19 cellular contexts compared by ENCODE assay signal in the genomic region with DNA sequence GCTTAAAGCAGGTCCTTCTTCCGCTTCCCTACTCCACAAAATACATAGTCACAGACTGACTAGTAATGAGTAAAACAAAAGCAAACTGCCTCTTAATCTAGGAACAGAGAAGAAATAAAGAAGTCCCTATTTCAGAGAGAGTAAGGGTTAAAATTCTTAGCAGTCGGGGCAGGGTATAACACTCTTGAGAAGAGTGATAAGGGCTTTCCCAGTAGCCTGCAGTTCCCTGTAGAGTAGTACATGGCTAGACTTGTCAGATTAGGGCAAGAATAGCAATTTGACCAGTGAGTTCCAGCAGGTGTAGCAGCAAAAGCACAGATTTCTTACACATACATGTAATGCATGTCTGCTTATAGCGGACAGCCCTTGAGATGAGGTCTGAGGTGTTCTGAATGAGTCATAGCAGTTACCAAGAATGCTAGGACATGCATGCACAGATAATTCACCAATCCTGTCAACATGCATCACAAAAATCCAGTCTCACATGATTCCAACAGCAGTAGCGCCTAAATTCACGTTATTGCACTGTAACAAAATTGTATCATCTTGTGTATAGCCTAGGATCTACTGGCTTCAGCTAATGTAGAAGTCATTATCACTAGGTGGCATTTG. TPM values are rescaled to one million over a fixed set of nuclear protein-coding genes. Genes with fewer than 3 reads are reported as not detected.
DNase-seq lines count a peak whose midpoint lies in the region; ATAC-seq, FAIRE-seq and TF ChIP-seq lines count a peak whose summit lies in the region.
"Had no signal": no experiment of that assay in that cellular context is flagged by ENCODE, and none has a peak within 500 bp of the region (broad histone marks: within the 10 kb centered on the region; RNA-seq: fewer than 3 reads in every experiment).

No MANE protein-coding gene starts in this region.

- H3K4me1 ChIP-seq in endodermal cell (ENCODE audit: control insufficient read depth, insufficient read depth, low read length): peaks cover 9% of the 10 kb centered on the region
- peaks cover 11% of the 10 kb centered on the region for H3K4me1 ChIP-seq in keratinocyte (ENCODE audit: control insufficient read depth, extremely low read depth, insufficient read depth, low read length)
- H3K4me1 ChIP-seq: body of pancreas, prostate gland, suprapubic skin had no signal

- TF ChIP-seq POLR2A in GM12891 (IDR thresholded peaks at IDR 0.05; ENCODE audit: low read depth, low read length): no peak

- H3K36me3 Mint-ChIP-seq in endodermal cell (ENCODE audit: low read depth): peaks cover 4% of the 10 kb centered on the region
- H3K36me3 Mint-ChIP-seq: mesothelial cell of epicardium had no signal

- peak overlapping the region; percentile 10 for H3K4me2 ChIP-seq in keratinocyte (ENCODE audit: control insufficient read depth, extremely low read depth, insufficient read depth, low read depth, low read length)

- H3K27ac Mint-ChIP-seq in endodermal cell: no peak overlapping the region
- H3K27ac Mint-ChIP-seq: activated naive CD4-positive, alpha-beta T cell treated with anti-CD3 and anti-CD28 coated beads, Interleukin-2, amount 50 U/mL, for 24 hours had no signal

- H3K4me3 Mint-ChIP-seq in endodermal cell: no peak overlapping the region
- H3K4me3 Mint-ChIP-seq: activated naive CD4-positive, alpha-beta T cell treated with anti-CD3 and anti-CD28 coated beads, Interleukin-2, amount 50 U/mL, for 24 hours; mesothelial cell of epicardium; nephron had no signal

- TF ChIP-seq CTCF in endodermal cell (conservative IDR thresholded peaks at IDR 0.05) (no peak), keratinocyte (optimal IDR thresholded peaks at IDR 0.05 in 1 of 3, IDR thresholded peaks at IDR 0.05 in 1 of 3, conservative IDR thresholded peaks at IDR 0.05 in 1 of 3; ENCODE audit: extremely low read depth in 1 of 3, insufficient read depth in 2 of 3, low read length in 3 of 3) (no peak), GM13976 (IDR thresholded peaks at IDR 0.05; ENCODE audit: borderline replicate concordance, control extremely low read depth, extremely low read depth, insufficient read depth, missing control alignments) (no peak)

- H4K20me1 ChIP-seq in keratinocyte (ENCODE audit: control insufficient read depth, extremely low read depth, insufficient read depth, low read length): no peaks in the 10 kb centered on the region

- H2AFZ ChIP-seq in keratinocyte (ENCODE audit: control insufficient read depth, low read length): no peak overlapping the region

- no peaks in the 10 kb centered on the region for H3K36me3 ChIP-seq in endodermal cell (ENCODE audit: control insufficient read depth, insufficient read depth, low read length)
- H3K36me3 ChIP-seq in keratinocyte (ENCODE audit: control insufficient read depth in 2 of 2, extremely low read depth in 1 of 2, insufficient read depth in 2 of 2, low read length in 2 of 2): no peaks in the 10 kb centered on the region
- H3K36me3 ChIP-seq: esophagus squamous epithelium, prostate gland, suprapubic skin had no signal

- no peaks in the 10 kb centered on the region for H3K9me3 Mint-ChIP-seq in endodermal cell
- H3K9me3 Mint-ChIP-seq: activated naive CD4-positive, alpha-beta T cell treated with anti-CD3 and anti-CD28 coated beads, Interleukin-2, amount 50 U/mL, for 24 hours; mesothelial cell of epicardium; nephron had no signal

- H3K9me1 ChIP-seq in keratinocyte (ENCODE audit: control insufficient read depth, extremely low read depth, insufficient read depth, low read length): no peaks in the 10 kb centered on the region

- H3K4me1 Mint-ChIP-seq in endodermal cell: peaks cover 28% of the 10 kb centered on the region
- H3K4me1 Mint-ChIP-seq: nephron had no signal

- DNase-seq in GM12891 (ENCODE audit: insufficient read length, low spot score): no peak
- DNase-seq in NCI-H2227 treated with DMSO at 0.1 percent for 48 hours (lab: John Stamatoyannopoulos, UW): peak; percentile 20
- no peak for DNase-seq in endodermal cell
- peak; percentile 48 for DNase-seq in keratinocyte (ENCODE audit: low read depth, low spot score)
- no peak for DNase-seq in cerebellar cortex (ENCODE audit: low spot score)
- no peak for DNase-seq in GM13976 (ENCODE audit: low spot score)
- DNase-seq: activated CD4-positive, alpha-beta T cell treated with anti-CD3 and anti-CD28 coated beads, Interleukin-2, amount 50 U/mL, for 4 hours; body of pancreas; EL; esophagus squamous epithelium; glutamatergic neuron; NCI-H146 had no signal

- no peak overlapping the region for H3K27ac ChIP-seq in endodermal cell (ENCODE audit: low read depth, low read length)
- H3K27ac ChIP-seq in keratinocyte (ENCODE audit: control insufficient read depth, insufficient read depth, low read length): peak overlapping the region; percentile 24
- H3K27ac ChIP-seq: body of pancreas, esophagus squamous epithelium, prostate gland, suprapubic skin had no signal

- dilution Hi-C loops in keratinocyte (cut with MboI; ENCODE audit: extremely low pct_ligation_motif_present, low sequenced_read_pairs): no loop called here

- no peaks in the 10 kb centered on the region for H3K27me3 ChIP-seq in endodermal cell (ENCODE audit: control insufficient read depth, insufficient read depth, low read length, poor library complexity, severe bottlenecking)
- no peaks in the 10 kb centered on the region for H3K27me3 ChIP-seq in keratinocyte (ENCODE audit: control insufficient read depth, extremely low read depth, insufficient read depth, low read length)
- H3K27me3 ChIP-seq: body of pancreas, esophagus squamous epithelium, suprapubic skin had no signal

- H3K9ac ChIP-seq in endodermal cell (ENCODE audit: extremely low read depth, low read length, poor library complexity, severe bottlenecking) (no peak overlapping the region), keratinocyte (ENCODE audit: control insufficient read depth, extremely low read depth, insufficient read depth, low read length) (no peak overlapping the region)

- H3K4me3 ChIP-seq in endodermal cell (ENCODE audit: low read length) (peak overlapping the region; percentile 35), keratinocyte (ENCODE audit: control insufficient read depth in 2 of 3, extremely low read depth in 1 of 3, insufficient read depth in 2 of 3, low read depth in 1 of 3, low read length in 3 of 3) (no peak overlapping the region)
- H3K4me3 ChIP-seq: body of pancreas, esophagus squamous epithelium, prostate gland, suprapubic skin had no signal

- no peaks in the 10 kb centered on the region for H3K9me3 ChIP-seq in endodermal cell (ENCODE audit: control insufficient read depth, low read length)
- H3K9me3 ChIP-seq in keratinocyte (ENCODE audit: control insufficient read depth, low read depth, low read length): no peaks in the 10 kb centered on the region
- H3K9me3 ChIP-seq: body of pancreas, esophagus squamous epithelium, prostate gland, suprapubic skin had no signal

- no peaks in the 10 kb centered on the region for H3K79me2 ChIP-seq in keratinocyte (ENCODE audit: control insufficient read depth, insufficient read depth, low read length)

- H3K27me3 Mint-ChIP-seq in endodermal cell (ENCODE audit: insufficient read depth): no peaks in the 10 kb centered on the region
- H3K27me3 Mint-ChIP-seq: activated naive CD4-positive, alpha-beta T cell treated with anti-CD3 and anti-CD28 coated beads, Interleukin-2, amount 50 U/mL, for 24 hours had no signal

- 77 to 81% methylated on average over 4 to 5 of the region's 5 CpGs for WGBS in endodermal cell (ENCODE audit: insufficient coverage in 1 of 2, insufficient read length in 1 of 2), 2 experiments

- FAIRE-seq in GM12891 (lab: Jason Lieb, UNC) (peak; percentile 35), keratinocyte (lab: Jason Lieb, UNC) (peak; percentile 99)

- no peak for ATAC-seq in HG02678 (IDR thresholded peaks at IDR 0.05; ENCODE audit: unreplicated experiment)
- ATAC-seq in HG02884 (IDR thresholded peaks at IDR 0.05; ENCODE audit: unreplicated experiment): no peak
- ATAC-seq: body of pancreas had no signal

- in situ Hi-C loops in GM13976 (cut with MboI; ENCODE audit: low sequenced_read_pairs, unreplicated experiment): no loop called here

TF ChIP-seq in GM12891, 5 proteins besides CTCF, POLR2A, EP300 and RAD21:
- no peak for TF ChIP-seq PAX5 (IDR thresholded peaks at IDR 0.05; ENCODE audit: insufficient read depth, low read length, severe bottlenecking)
- no peak for TF ChIP-seq POLR2AphosphoS5 (IDR thresholded peaks at IDR 0.05; ENCODE audit: low read depth, low read length)
- no peak for TF ChIP-seq POU2F2 (IDR thresholded peaks at IDR 0.05; ENCODE audit: low read depth, low read length)
- TF ChIP-seq TAF1 (IDR thresholded peaks at IDR 0.05; ENCODE audit: low read depth, low read length): no peak
- TF ChIP-seq SPI1 (IDR thresholded peaks at IDR 0.05; ENCODE audit: low read depth, low read length): no peak
TF ChIP-seq in GM12891: peak in this region for 0.

RNA-seq across cellular contexts. Expression of gene BTRC, which starts 40.7 kb away (rescaled TPM):
- 5.2 TPM for polyA plus RNA-seq in GM12891 (2012; ENCODE audit: low read depth, missing spikeins)
- 10 to 100 TPM; 30.1 to 38.2 TPM for total RNA-seq in endodermal cell
- 16.1 TPM for polyA plus RNA-seq in endodermal cell (2013, experiment 1 of 2)
- 16.0 TPM for polyA plus RNA-seq in endodermal cell (2013, experiment 2 of 2)
- 13.2 to 21.7 TPM (median 16.6 TPM) in 3 replicates for polyA plus RNA-seq in keratinocyte
- polyA plus RNA-seq in keratinocyte (2011; ENCODE audit: low read depth): 35.9 TPM
- 9.4 and 15.7 TPM in 2 replicates for polyA plus RNA-seq in keratinocyte (2011; cell fraction: cytosol; rRNA removed)
- 21.2 and 24.2 TPM in 2 replicates for polyA plus RNA-seq in keratinocyte (2011; cell fraction: nucleus; rRNA removed)
- 8.4 and 11.0 TPM in 2 replicates for polyA plus RNA-seq in keratinocyte (2012; ENCODE audit: low replicate concordance)
- 7.5 to 27.4 TPM (median 21.3 TPM) in 3 replicates for polyA minus RNA-seq in keratinocyte
- polyA minus RNA-seq in keratinocyte (2011; cell fraction: cytosol; rRNA and poly(A)+ RNA removed): 14.4 TPM
- 18.7 and 27.5 TPM in 2 replicates for polyA minus RNA-seq in keratinocyte (2011; cell fraction: nucleus; rRNA and poly(A)+ RNA removed)

Comparison
In these comparisons a context has a peak if more than half of its experiments do, and no peak if none do; other contexts are left out.
1. DNase-seq: peak in NCI-H2227 treated with DMSO at 0.1 percent for 48 hours (single experiment) and keratinocyte (single experiment); none in GM12891 (single experiment), endodermal cell (single experiment), cerebellar cortex (single experiment) and GM13976 (single experiment).